Comparison of ENCODE assay signal across 8 cellular contexts in genomic region chr1:205335692-205336091, GRCh38. TPM values are rescaled to one million over a fixed set of nuclear protein-coding genes. Genes with fewer than 3 reads are reported as not detected.
DNase-seq lines count a peak whose midpoint lies in the region; ATAC-seq and TF ChIP-seq lines count a peak whose summit lies in the region.

No MANE protein-coding gene starts in this region.

- H3K9me3 Mint-ChIP-seq in CD4-positive, alpha-beta T cell, result no peaks in the 10 kb centered on the region

- no peaks in the 10 kb centered on the region for H3K36me3 ChIP-seq in lower lobe of right lung

- H3K4me1 Mint-ChIP-seq in CD4-positive, alpha-beta T cell (ENCODE audit: low read depth), result no peaks in the 10 kb centered on the region

- no peaks in the 10 kb centered on the region for H3K36me3 Mint-ChIP-seq in CD4-positive, alpha-beta T cell (ENCODE audit: low read depth)

- no peak overlapping the region for H3K27ac Mint-ChIP-seq in CD4-positive, alpha-beta T cell

- no peaks in the 10 kb centered on the region for H3K4me1 ChIP-seq in lower lobe of right lung

- H3K4me3 ChIP-seq in lower lobe of right lung, result no peak overlapping the region

- ATAC-seq in CD4-positive, alpha-beta T cell (ENCODE audit: poor library complexity), result peak; percentile 99
- ATAC-seq in lower lobe of right lung, result peak; percentile 93 to 94
- ATAC-seq in HG03457 (IDR thresholded peaks at IDR 0.05; ENCODE audit: unreplicated experiment), result no peak

- DNase-seq in CD4-positive, alpha-beta T cell, result peak; percentile 63 to 81 (median 72)
- DNase-seq in HEK293T (ENCODE audit: extremely low spot score) (peak; percentile 85), NCI-H748 (lab: John Stamatoyannopoulos, UW; ENCODE audit: unreplicated experiment) (peak; percentile 59), dedifferentiated amniotic fluid mesenchymal stem cell (ENCODE audit: extremely low spot score) (peak; percentile 65), lower lobe of right lung (peak; percentile 90)
- DNase-seq in activated CD4-positive, alpha-beta T cell treated with anti-CD3 and anti-CD28 coated beads, Interleukin-2, amount 50 U/mL, for 1 hour, result peak; percentile 78
- peak; percentile 45 for DNase-seq in stimulated activated CD8-positive, alpha-beta memory T cell treated with anti-CD3 and anti-CD28 coated beads, Interleukin-15, amount 100 ng/mL, for 24 hours (ENCODE audit: low read depth)

- CTCF ChIA-PET in CD4-positive, alpha-beta T cell (lab: Charles Lee), result interaction anchor here (0.7 to 2.8 kb wide), 12 partner anchors 9 to 189 kb away, joined by 3 to 26 read pairs (median 4); partner anchors contain the start of gene NUAK2
- CTCF ChIA-PET in HEK293T (lab: Yijun Ruan, JAX), result interaction anchor here (0.6 to 3.7 kb wide), 11 partner anchors 9 to 187 kb away, joined by 3 to 20 read pairs (median 4); no protein-coding TSS in a partner anchor

- H3K27me3 Mint-ChIP-seq in CD4-positive, alpha-beta T cell, result no peaks in the 10 kb centered on the region

- H3K4me3 Mint-ChIP-seq in CD4-positive, alpha-beta T cell, result no peak overlapping the region

- H3K27ac ChIP-seq in CD4-positive, alpha-beta T cell (ENCODE audit: low read depth, low read length), result no peak overlapping the region
- no peak overlapping the region for H3K27ac ChIP-seq in lower lobe of right lung

- TF ChIP-seq CTCF in CD4-positive, alpha-beta T cell (IDR thresholded peaks at IDR 0.05), result peak; percentile 93
- TF ChIP-seq CTCF in lower lobe of right lung (IDR thresholded peaks at IDR 0.05), result peak; percentile 94

- H3K9me3 ChIP-seq in CD4-positive, alpha-beta T cell (ENCODE audit: control insufficient read depth, low read length), result no peaks in the 10 kb centered on the region
- H3K9me3 ChIP-seq in lower lobe of right lung, result no peaks in the 10 kb centered on the region

- intact Hi-C loops in CD4-positive, alpha-beta T cell (cut with DNase I, micrococcal nuclease), result loop anchor here (1.0 to 10.0 kb wide), 4 partner anchors 152 to 299 kb away; partner anchors contain the start of gene ELK4 (in 1 of the 2)
- intact Hi-C loops in lower lobe of right lung (cut with DNase I), result no loop called here

- no peaks in the 10 kb centered on the region for H3K27me3 ChIP-seq in CD4-positive, alpha-beta T cell (ENCODE audit: control insufficient read depth, insufficient read depth, low read length)
- H3K27me3 ChIP-seq in lower lobe of right lung (ENCODE audit: low read depth), result no peaks in the 10 kb centered on the region

- POLR2A ChIA-PET in CD4-positive, alpha-beta T cell (lab: Charles Lee), result interaction anchor here (1.6 kb wide), 1 partner anchor 150 kb away, joined by 4 read pairs; no protein-coding TSS in a partner anchor
- POLR2A ChIA-PET in HEK293T (lab: Yijun Ruan, JAX), result no interaction called here

TF ChIP-seq in HEK293T, 16 proteins besides CTCF, POLR2A, EP300 and RAD21:
- TF ChIP-seq BHLHE40 (IDR thresholded peaks at IDR 0.05; ENCODE audit: borderline replicate concordance) (no peak), NFRKB (IDR thresholded peaks at IDR 0.05) (no peak), FOXK2 (IDR thresholded peaks at IDR 0.05) (no peak), ARNT (IDR thresholded peaks at IDR 0.05) (no peak), ELF4 (IDR thresholded peaks at IDR 0.05) (no peak), L3MBTL2 (conservative IDR thresholded peaks at IDR 0.05) (no peak), FOXA1 (IDR thresholded peaks at IDR 0.05) (no peak), ZNF384 (IDR thresholded peaks at IDR 0.05) (no peak), CTBP1 (IDR thresholded peaks at IDR 0.05; ENCODE audit: borderline replicate concordance) (no peak), TARDBP (IDR thresholded peaks at IDR 0.05) (no peak), LEF1 (IDR thresholded peaks at IDR 0.05; ENCODE audit: borderline replicate concordance) (no peak), PKNOX1 (IDR thresholded peaks at IDR 0.05) (no peak), SUZ12 (IDR thresholded peaks at IDR 0.05) (no peak)

RNA-seq across cellular contexts. Expression of gene NUAK2, which starts 14.1 kb away (rescaled TPM):
- 10 to 100 TPM; 14.9 to 15.3 TPM for total RNA-seq in CD4-positive, alpha-beta T cell
- total RNA-seq in lower lobe of right lung, result 6.8 TPM

RNA-seq across cellular contexts. Expression of gene KLHDC8A, which starts 21.0 kb away (rescaled TPM):
- total RNA-seq in CD4-positive, alpha-beta T cell, result not detected
- 0.97 TPM for total RNA-seq in lower lobe of right lung
